24 cellular contexts compared by ENCODE assay signal in the genomic region with DNA sequence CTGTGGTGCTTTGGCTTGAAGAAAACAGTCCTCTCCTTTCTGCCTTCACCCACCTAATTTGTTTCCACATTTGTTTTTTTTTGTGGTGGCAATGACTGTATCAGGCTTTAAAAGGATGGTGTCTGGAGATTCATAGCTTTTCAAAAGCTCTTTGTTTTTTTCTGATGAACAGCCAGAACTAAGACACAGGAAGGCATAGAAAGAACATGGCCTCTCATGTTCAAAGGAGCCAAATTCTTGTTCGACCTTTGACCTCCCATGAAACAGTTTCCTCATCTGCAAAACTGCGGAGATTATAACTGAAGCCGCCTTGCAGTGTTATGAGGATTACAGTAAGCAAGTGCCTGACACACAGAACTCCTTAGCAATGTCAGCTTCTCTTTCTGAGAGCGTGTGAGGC.
"Had no signal": no experiment of that assay in that cellular context is flagged by ENCODE, and none has a peak within 500 bp of the region (broad histone marks: within the 10 kb centered on the region; RNA-seq: fewer than 3 reads in every experiment).

No MANE protein-coding gene starts in this region.

- H3K4me1 ChIP-seq: right lobe of liver, vagina had no signal

- ATAC-seq: gastroesophageal sphincter; left cardiac atrium; mucosa of descending colon; natural killer cell treated with Interleukin-12 subunit alpha and Interleukin-12 subunit beta and Interleukin-15 and Interleukin-18, amount 100 ng/mL, for 72 hours; right lobe of liver; stimulated activated memory B cell treated with anti-CD40 and anti-IgM and Interleukin-4, amounts not matched to agents 10 μg/mL and 1 μg/mL and 100 μg/mL, for 72 hours; stimulated activated naive CD8-positive, alpha-beta T cell treated with anti-CD3 and anti-CD28 coated beads, Interleukin-15, amount 100 ng/mL, for 72 hours had no signal

- DNase-seq: activated CD4-positive, alpha-beta T cell treated with anti-CD3 and anti-CD28 coated beads for 4 hours; activated CD4-positive, alpha-beta T cell treated with anti-CD3 and anti-CD28 coated beads, Interleukin-2, amount 50 U/mL, for 4 hours; activated CD4-positive, CD25-positive, alpha-beta regulatory T cell; activated effector memory CD4-positive, alpha-beta T cell treated with Interleukin-2 at 50 U/mL for 16 hours; activated naive CD4-positive, alpha-beta T cell treated with Interleukin-2 at 50 U/mL for 16 hours; activated T-cell treated with anti-CD3 and anti-CD28 coated beads for 4 hours; anterior cingulate cortex; dermis blood vessel endothelial cell; effector CD4-positive, alpha-beta T cell; hippocampal formation; left cardiac atrium; mucosa of descending colon; right lobe of liver; stimulated activated CD4-positive, alpha-beta T cell treated with anti-CD3 and anti-CD28 coated beads, Interleukin-1b, Interleukin-23, amount 100 ng/mL, for 48 hours; stimulated activated CD4-positive, alpha-beta T cell treated with anti-CD3 and anti-CD28 coated beads, Interleukin-4, amount 100 ng/mL, for 4 hours; stimulated activated CD8-positive, alpha-beta memory T cell treated with anti-CD3 and anti-CD28 coated beads, Interleukin-4, amount 100 ng/mL, for 48 hours; stimulated activated naive CD8-positive, alpha-beta T cell treated with anti-CD3 and anti-CD28 coated beads, Interleukin-15, amount 100 ng/mL, for 72 hours; substantia nigra; upper lobe of left lung had no signal

- H3K9me3 ChIP-seq: gastroesophageal sphincter, mucosa of descending colon, right lobe of liver, upper lobe of left lung, vagina had no signal

- H3K27ac ChIP-seq: gastroesophageal sphincter, right lobe of liver, skin epidermis, vagina had no signal

- H3K27me3 ChIP-seq: gastroesophageal sphincter, right lobe of liver, upper lobe of left lung, vagina had no signal

- H3K4me3 ChIP-seq: gastroesophageal sphincter, mucosa of descending colon, right lobe of liver, skin epidermis, upper lobe of left lung, vagina had no signal

- H3K36me3 ChIP-seq: gastroesophageal sphincter, right lobe of liver, upper lobe of left lung, vagina had no signal
